In the genomic region with DNA sequence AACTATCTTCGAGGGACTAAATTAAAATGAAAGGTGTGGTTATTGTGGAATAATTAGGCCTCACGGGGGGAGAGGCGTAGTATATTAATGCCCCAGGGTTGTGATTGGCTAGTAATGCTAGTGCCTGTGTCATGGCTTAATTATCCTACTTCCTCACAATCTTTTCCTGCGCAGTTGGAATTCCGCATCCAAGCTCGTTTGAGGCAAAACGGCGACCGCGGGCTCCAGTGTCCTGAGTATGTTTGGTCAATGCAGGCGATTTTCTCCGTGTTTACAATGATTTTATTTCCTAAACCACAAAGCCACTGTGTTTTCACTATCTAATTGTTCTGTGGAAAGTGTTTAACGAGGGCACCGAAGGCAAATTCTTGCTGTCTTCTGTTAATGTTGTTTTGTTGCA, we compare ENCODE assay signal across 19 cellular contexts.
DNase-seq lines count a peak whose midpoint lies in the region; ATAC-seq and TF ChIP-seq lines count a peak whose summit lies in the region.
"Had no signal": no experiment of that assay in that cellular context is flagged by ENCODE, and none has a peak within 500 bp of the region (broad histone marks: within the 10 kb centered on the region; RNA-seq: fewer than 3 reads in every experiment).

No MANE protein-coding gene starts in this region.

- no peak for DNase-seq in activated naive CD4-positive, alpha-beta T cell treated with anti-CD3 and anti-CD28 coated beads, Interleukin-2, amount 10 ng/mL, durations not matched to agents 7 days and 5 days
- DNase-seq in activated naive CD4-positive, alpha-beta T cell treated with anti-CD3 and anti-CD28 coated beads, Interleukin-2, amount 50 U/mL, for 16 hours, result no peak
- no peak for DNase-seq in endothelial cell (ENCODE audit: low spot score)
- DNase-seq in posterior vena cava (ENCODE audit: low spot score), result peak; percentile 36
- no peak for DNase-seq in T-helper 2 cell
- DNase-seq: CD4-positive, CD25-positive, alpha-beta regulatory T cell; COR-L47; DMS53; H9; KG1; MG63; NCI-H2029; NCI-H446; NCI-H524 treated with DMSO at 0.1 percent for 48 hours; NCI-H774 had no signal

- CTCF ChIA-PET in activated naive CD4-positive, alpha-beta T cell treated with anti-CD3 and anti-CD28 coated beads, Interleukin-2, amount 10 ng/mL, durations not matched to agents 7 days and 5 days (lab: Charles Lee), result no interaction called here

- intact Hi-C loops in posterior vena cava (cut with DNase I), result no loop called here

- peaks cover 90% of the 10 kb centered on the region for H3K36me3 Mint-ChIP-seq in activated naive CD4-positive, alpha-beta T cell treated with anti-CD3 and anti-CD28 coated beads, Interleukin-2, amount 10 ng/mL, durations not matched to agents 7 days and 5 days
- H3K36me3 Mint-ChIP-seq in IgD-negative memory B cell, result peaks cover 13% of the 10 kb centered on the region
- peaks cover 44% of the 10 kb centered on the region for H3K36me3 Mint-ChIP-seq in endothelial cell (ENCODE audit: low read depth, unreplicated experiment)

- TF ChIP-seq CTCF in endothelial cell (IDR thresholded peaks at IDR 0.05; ENCODE audit: unreplicated experiment), result no peak

- no peaks in the 10 kb centered on the region for H3K27me3 Mint-ChIP-seq in activated naive CD4-positive, alpha-beta T cell treated with anti-CD3 and anti-CD28 coated beads, Interleukin-2, amount 10 ng/mL, durations not matched to agents 7 days and 5 days
- no peaks in the 10 kb centered on the region for H3K27me3 Mint-ChIP-seq in IgD-negative memory B cell
- H3K27me3 Mint-ChIP-seq in endothelial cell (ENCODE audit: unreplicated experiment), result peaks cover 4% of the 10 kb centered on the region
- H3K27me3 Mint-ChIP-seq: CD4-positive, CD25-positive, alpha-beta regulatory T cell had no signal

- H3K27ac Mint-ChIP-seq in activated naive CD4-positive, alpha-beta T cell treated with anti-CD3 and anti-CD28 coated beads, Interleukin-2, amount 10 ng/mL, durations not matched to agents 7 days and 5 days, result peak overlapping the region; percentile 20
- H3K27ac Mint-ChIP-seq in IgD-negative memory B cell (peak overlapping the region in 2 of 3 donors; percentile 53 to 77), endothelial cell (ENCODE audit: unreplicated experiment) (no peak overlapping the region)
- H3K27ac Mint-ChIP-seq: CD4-positive, CD25-positive, alpha-beta regulatory T cell; GM23338 had no signal

- H3K4me3 Mint-ChIP-seq in activated naive CD4-positive, alpha-beta T cell treated with anti-CD3 and anti-CD28 coated beads, Interleukin-2, amount 10 ng/mL, durations not matched to agents 7 days and 5 days, result no peak overlapping the region
- H3K4me3 Mint-ChIP-seq in IgD-negative memory B cell (no peak overlapping the region), endothelial cell (ENCODE audit: unreplicated experiment) (peak overlapping the region; percentile 45)
- H3K4me3 Mint-ChIP-seq: GM23338, H9 had no signal

- no peaks in the 10 kb centered on the region for H3K9me3 Mint-ChIP-seq in activated naive CD4-positive, alpha-beta T cell treated with anti-CD3 and anti-CD28 coated beads, Interleukin-2, amount 10 ng/mL, durations not matched to agents 7 days and 5 days
- H3K9me3 Mint-ChIP-seq in IgD-negative memory B cell (no peaks in the 10 kb centered on the region), endothelial cell (ENCODE audit: unreplicated experiment) (no peaks in the 10 kb centered on the region)
- H3K9me3 Mint-ChIP-seq: CD4-positive, CD25-positive, alpha-beta regulatory T cell; GM23338 had no signal

- no peaks in the 10 kb centered on the region for H3K4me1 Mint-ChIP-seq in activated naive CD4-positive, alpha-beta T cell treated with anti-CD3 and anti-CD28 coated beads, Interleukin-2, amount 10 ng/mL, durations not matched to agents 7 days and 5 days
- H3K4me1 Mint-ChIP-seq in IgD-negative memory B cell (peaks cover 0 to 17% (median 0%) of the 10 kb centered on the region in 3 donors), endothelial cell (ENCODE audit: unreplicated experiment) (no peaks in the 10 kb centered on the region)
- H3K4me1 Mint-ChIP-seq: GM23338, H9 had no signal

- ATAC-seq in SK-N-SH treated with all-trans-retinoic acid at 6 μM for 48 hours, result no peak
- no peak for ATAC-seq in GM19452 (IDR thresholded peaks at IDR 0.05; ENCODE audit: unreplicated experiment)
- ATAC-seq: GM23338 had no signal

TF ChIP-seq in SK-N-SH treated with all-trans-retinoic acid at 6 μM for 48 hours, 23 proteins besides CTCF, POLR2A, EP300 and RAD21:
- TF ChIP-seq TOX (CRISPR knock-in tag; IDR thresholded peaks at IDR 0.05; ENCODE audit: borderline replicate concordance), result no peak
- no peak for TF ChIP-seq CSDC2 (CRISPR knock-in tag; IDR thresholded peaks at IDR 0.05)
- TF ChIP-seq, protein P1, sequence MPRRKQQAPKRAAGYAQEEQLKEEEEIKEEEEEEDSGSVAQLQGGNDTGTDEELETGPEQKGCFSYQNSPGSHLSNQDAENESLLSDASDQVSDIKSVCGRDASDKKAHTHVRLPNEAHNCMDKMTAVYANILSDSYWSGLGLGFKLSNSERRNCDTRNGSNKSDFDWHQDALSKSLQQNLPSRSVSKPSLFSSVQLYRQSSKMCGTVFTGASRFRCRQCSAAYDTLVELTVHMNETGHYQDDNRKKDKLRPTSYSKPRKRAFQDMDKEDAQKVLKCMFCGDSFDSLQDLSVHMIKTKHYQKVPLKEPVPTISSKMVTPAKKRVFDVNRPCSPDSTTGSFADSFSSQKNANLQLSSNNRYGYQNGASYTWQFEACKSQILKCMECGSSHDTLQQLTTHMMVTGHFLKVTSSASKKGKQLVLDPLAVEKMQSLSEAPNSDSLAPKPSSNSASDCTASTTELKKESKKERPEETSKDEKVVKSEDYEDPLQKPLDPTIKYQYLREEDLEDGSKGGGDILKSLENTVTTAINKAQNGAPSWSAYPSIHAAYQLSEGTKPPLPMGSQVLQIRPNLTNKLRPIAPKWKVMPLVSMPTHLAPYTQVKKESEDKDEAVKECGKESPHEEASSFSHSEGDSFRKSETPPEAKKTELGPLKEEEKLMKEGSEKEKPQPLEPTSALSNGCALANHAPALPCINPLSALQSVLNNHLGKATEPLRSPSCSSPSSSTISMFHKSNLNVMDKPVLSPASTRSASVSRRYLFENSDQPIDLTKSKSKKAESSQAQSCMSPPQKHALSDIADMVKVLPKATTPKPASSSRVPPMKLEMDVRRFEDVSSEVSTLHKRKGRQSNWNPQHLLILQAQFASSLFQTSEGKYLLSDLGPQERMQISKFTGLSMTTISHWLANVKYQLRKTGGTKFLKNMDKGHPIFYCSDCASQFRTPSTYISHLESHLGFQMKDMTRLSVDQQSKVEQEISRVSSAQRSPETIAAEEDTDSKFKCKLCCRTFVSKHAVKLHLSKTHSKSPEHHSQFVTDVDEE (CRISPR knock-in tag; IDR thresholded peaks at IDR 0.05), result no peak
- TF ChIP-seq GLIS3 (CRISPR knock-in tag; IDR thresholded peaks at IDR 0.05), result no peak
- no peak for TF ChIP-seq RARB (CRISPR knock-in tag; IDR thresholded peaks at IDR 0.05)
- TF ChIP-seq ARNTL (CRISPR knock-in tag; IDR thresholded peaks at IDR 0.05; ENCODE audit: borderline replicate concordance, low read depth), result no peak
- TF ChIP-seq, protein P2, sequence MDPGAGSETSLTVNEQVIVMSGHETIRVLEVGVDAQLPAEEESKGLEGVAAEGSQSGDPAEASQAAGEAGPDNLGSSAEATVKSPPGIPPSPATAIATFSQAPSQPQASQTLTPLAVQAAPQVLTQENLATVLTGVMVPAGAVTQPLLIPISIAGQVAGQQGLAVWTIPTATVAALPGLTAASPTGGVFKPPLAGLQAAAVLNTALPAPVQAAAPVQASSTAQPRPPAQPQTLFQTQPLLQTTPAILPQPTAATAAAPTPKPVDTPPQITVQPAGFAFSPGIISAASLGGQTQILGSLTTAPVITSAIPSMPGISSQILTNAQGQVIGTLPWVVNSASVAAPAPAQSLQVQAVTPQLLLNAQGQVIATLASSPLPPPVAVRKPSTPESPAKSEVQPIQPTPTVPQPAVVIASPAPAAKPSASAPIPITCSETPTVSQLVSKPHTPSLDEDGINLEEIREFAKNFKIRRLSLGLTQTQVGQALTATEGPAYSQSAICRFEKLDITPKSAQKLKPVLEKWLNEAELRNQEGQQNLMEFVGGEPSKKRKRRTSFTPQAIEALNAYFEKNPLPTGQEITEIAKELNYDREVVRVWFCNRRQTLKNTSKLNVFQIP (CRISPR knock-in tag; IDR thresholded peaks at IDR 0.05; ENCODE audit: borderline replicate concordance, low read depth), result no peak
TF ChIP-seq in SK-N-SH treated with all-trans-retinoic acid at 6 μM for 48 hours: peak in this region for 0.
